Comparison of ENCODE assay signal across 10 cellular contexts in the genomic region with DNA sequence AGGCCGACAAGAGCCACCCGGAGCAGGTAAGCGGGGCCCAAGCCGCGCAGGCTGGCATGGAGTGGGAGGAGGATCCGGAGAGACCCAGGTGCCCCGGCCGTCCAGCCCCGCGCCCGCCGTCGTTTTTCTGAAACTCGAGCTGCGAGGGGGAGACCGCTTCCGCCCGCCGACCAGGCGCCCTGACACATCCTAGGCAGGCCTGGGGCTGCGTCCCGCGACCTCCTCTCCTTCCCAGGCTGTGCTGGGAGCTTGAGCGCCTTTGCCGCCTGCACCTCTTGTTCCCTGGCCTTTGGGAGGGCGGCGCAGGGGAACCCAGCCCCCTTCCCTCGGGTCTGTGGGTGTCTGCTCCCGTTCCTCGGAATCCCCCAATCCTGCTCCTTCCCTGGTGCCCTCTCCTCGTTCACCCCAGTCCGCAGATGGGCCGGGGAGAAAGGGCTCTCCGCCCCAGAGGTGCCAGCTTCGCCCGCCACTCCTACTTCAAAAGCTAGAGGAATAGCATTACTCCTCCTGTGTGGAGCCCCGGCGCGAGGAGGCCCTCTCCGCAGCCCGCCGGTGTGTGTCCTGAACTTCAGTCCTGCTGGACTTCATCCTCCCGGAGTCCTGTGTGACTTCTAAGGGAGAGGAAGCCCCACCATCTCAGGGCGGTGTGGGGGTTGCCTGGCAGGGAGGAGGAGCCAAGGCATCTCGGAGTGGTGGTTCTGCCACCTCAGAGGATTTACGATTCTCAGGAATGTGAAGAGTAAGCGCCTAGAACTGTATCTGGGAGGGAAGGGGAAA. TPM values are rescaled to one million over a fixed set of nuclear protein-coding genes. Genes with fewer than 3 reads are reported as not detected.
DNase-seq lines count a peak whose midpoint lies in the region; ATAC-seq, FAIRE-seq and TF ChIP-seq lines count a peak whose summit lies in the region.
"Had no signal": no experiment of that assay in that cellular context is flagged by ENCODE, and none has a peak within 500 bp of the region (broad histone marks: within the 10 kb centered on the region; RNA-seq: fewer than 3 reads in every experiment).

No MANE protein-coding gene starts in this region.

- intact Hi-C loops in pancreas (cut with DNase I), result loop anchor here in 2 of 3 donors (2.0 to 10.0 kb wide), 2 partner anchors 19 to 115 kb away; no protein-coding TSS in a partner anchor

- no peak for FAIRE-seq in pancreas (lab: Jason Lieb, UNC)
- FAIRE-seq: colon, G401.6 had no signal

- TF ChIP-seq CTCF in fibroblast of mammary gland (conservative IDR thresholded peaks at IDR 0.05; ENCODE audit: control insufficient read depth, insufficient read depth, low read depth, low read length), result no peak
- TF ChIP-seq CTCF in pancreas (IDR thresholded peaks at IDR 0.05), result no peak

- H3K36me3 ChIP-seq in HUES64 (ENCODE audit: insufficient read depth, low read length), result no peaks in the 10 kb centered on the region
- no peaks in the 10 kb centered on the region for H3K36me3 ChIP-seq in pancreas

- peak overlapping the region; percentile 79 for H3K9ac ChIP-seq in HUES64 (ENCODE audit: low read depth, low read length)

- peaks cover 43% of the 10 kb centered on the region for H3K4me1 ChIP-seq in HUES64 (ENCODE audit: insufficient read depth, low read length)
- H3K4me1 ChIP-seq in pancreas, result peaks cover 18 to 28% (median 24%) of the 10 kb centered on the region in 3 donors

- WGBS in HUES64, result 1% methylated on average over 47 of the region's 47 CpGs
- WGBS in pancreas, 2 donors, result 1% methylated on average over 29 to 47 of the region's 47 CpGs

- H3K4me3 ChIP-seq in HUES64 (ENCODE audit: low read length) (peak overlapping the region; percentile 88), fibroblast of mammary gland (ENCODE audit: control insufficient read depth, low read depth, low read length) (peak overlapping the region; percentile 64), pancreas (peak overlapping the region; percentile 55 to 98 (median 88))

- H3K27ac ChIP-seq in HUES64 (ENCODE audit: low read depth, low read length), result no peak overlapping the region
- peak overlapping the region; percentile 88 to 97 (median 95) for H3K27ac ChIP-seq in pancreas

- H3K27me3 ChIP-seq in HUES64 (ENCODE audit: insufficient read depth, low read length) (peaks cover 6% of the 10 kb centered on the region; the same call in 1 of the 2 replicates), pancreas (no peaks in the 10 kb centered on the region)

- H3K9me3 ChIP-seq in HUES64 (ENCODE audit: insufficient read depth, low read depth, low read length) (no peaks in the 10 kb centered on the region), pancreas (no peaks in the 10 kb centered on the region)

- ATAC-seq in pancreas, result peak; percentile 1 to 7 (median 2)

- peak; percentile 31 for DNase-seq in SIG-M5 treated with dmso at 0.1 percent for 504 hours (lab: John Stamatoyannopoulos, UW; ENCODE audit: unreplicated experiment)
- no peak for DNase-seq in SIG-M5 (lab: John Stamatoyannopoulos, UW)
- peak; percentile 51 for DNase-seq in activated CD8-positive, alpha-beta memory T cell treated with anti-CD3 and anti-CD28 coated beads, Interleukin-2, amount 50 U/mL, for 4 hours
- no peak for DNase-seq in fibroblast of mammary gland (ENCODE audit: low read depth)
- peak in 3 of 6 donors; percentile 46 to 88 (median 49) for DNase-seq in pancreas
- DNase-seq in dermis blood vessel endothelial cell, result no peak
- DNase-seq in D341Med (ENCODE audit: low spot score), result no peak

RNA-seq across cellular contexts. Expression of gene NHERF1, which starts 1.0 kb away (rescaled TPM):
- 84.0 TPM for polyA plus RNA-seq in HUES64 (2013, experiment 1 of 2)
- 89.4 TPM for polyA plus RNA-seq in HUES64 (2013, experiment 2 of 2)
- total RNA-seq in pancreas (10 to 100 TPM; 40.1 to 78.5 (median 55.9) TPM), dermis blood vessel endothelial cell (10.4 and 22.5 TPM in 2 replicates)
- 10 to 100 TPM; 48.9 to 91.9 TPM for polyA plus RNA-seq in pancreas

RNA-seq across cellular contexts. Expression of gene RAB37, which starts 12.4 kb away (rescaled TPM):
- 0.95 TPM for polyA plus RNA-seq in HUES64 (2013, experiment 1 of 2)
- polyA plus RNA-seq in HUES64 (2013, experiment 2 of 2), result 3.0 TPM
- total RNA-seq in pancreas, result 1 to 10 TPM in 3 of 6 donors, under 1 TPM in 3; 0.79 to 1.8 (median 1.2) TPM
- 1 to 10 TPM; 1.3 to 3.1 TPM for polyA plus RNA-seq in pancreas
- 0.17 and 0.37 TPM in 2 replicates for total RNA-seq in dermis blood vessel endothelial cell

RNA-seq across cellular contexts. Expression of gene NAT9, which starts 26.7 kb away (rescaled TPM):
- 22.7 TPM for polyA plus RNA-seq in HUES64 (2013, experiment 1 of 2)
- 24.3 TPM for polyA plus RNA-seq in HUES64 (2013, experiment 2 of 2)
- total RNA-seq in pancreas (10 to 100 TPM; 14.4 to 27.6 (median 22.4) TPM), dermis blood vessel endothelial cell (29.9 and 37.6 TPM in 2 replicates)
- 10 to 100 TPM; 38.3 to 38.5 TPM for polyA plus RNA-seq in pancreas

RNA-seq across cellular contexts. Expression of gene CD300LF, which starts 36.7 kb away (rescaled TPM):
- polyA plus RNA-seq in HUES64 (2013, experiment 1 of 2), result not detected
- not detected for polyA plus RNA-seq in HUES64 (2013, experiment 2 of 2)
- total RNA-seq in pancreas (1 to 10 TPM in 1 of 6 donors, under 1 TPM in 5; 0.19 to 4.7 (median 0.26) TPM), dermis blood vessel endothelial cell (not detected in 2 replicates)
- polyA plus RNA-seq in pancreas, result under 1 TPM; 0.28 to 0.42 TPM

Comparison
In these comparisons a context has a peak if more than half of its experiments do, and no peak if none do; other contexts are left out.
1. DNase-seq: peak in SIG-M5 treated with dmso at 0.1 percent for 504 hours (single experiment) and activated CD8-positive, alpha-beta memory T cell treated with anti-CD3 and anti-CD28 coated beads, Interleukin-2, amount 50 U/mL, for 4 hours (single experiment); none in SIG-M5 (single experiment), fibroblast of mammary gland (single experiment), dermis blood vessel endothelial cell (single experiment) and D341Med (single experiment).
2. Peak in every context shown above with its lines, with median percentiles within 50 percentile points of each other: H3K4me3 ChIP-seq.